ENCODE assay signal across 8 cellular contexts in genomic region chr15:101320501-101321052, GRCh38. TPM values are rescaled to one million over a fixed set of nuclear protein-coding genes. Genes with fewer than 3 reads are reported as not detected.
A peak's percentile ranks its signal among the peaks of the same experiment; 100 is the strongest.
DNase-seq lines count a peak whose midpoint lies in the region; ATAC-seq and TF ChIP-seq lines count a peak whose summit lies in the region.

No MANE protein-coding gene starts in this region.

- no peaks in the 10 kb centered on the region for H3K23me2 ChIP-seq in H9 (ENCODE audit: insufficient read length, low read depth, low read length, poor library complexity, severe bottlenecking)

- CTCF ChIA-PET in OCI-LY7 (lab: Charles Lee; ENCODE audit: unreplicated experiment): no interaction called here

- H3K9me2 ChIP-seq in OCI-LY7 (ENCODE audit: insufficient read depth, low read length): no peaks in the 10 kb centered on the region

- TF ChIP-seq CTCF in BE2C (IDR thresholded peaks at IDR 0.05; ENCODE audit: low read depth, low read length) (peak; percentile 29), H9 (conservative IDR thresholded peaks at IDR 0.05) (peak; percentile 79), adrenal gland (IDR thresholded peaks at IDR 0.05) (peak in 4 of 6 experiments; percentile 28 to 47 (median 40)), OCI-LY7 (conservative IDR thresholded peaks at IDR 0.05; ENCODE audit: low read length) (no peak), omental fat pad (IDR thresholded peaks at IDR 0.05) (no peak)

- H3K27ac Mint-ChIP-seq in H9 (no peak overlapping the region; a peak in 1 of 7 replicates), memory B cell (no peak overlapping the region)

- peaks cover 32% of the 10 kb centered on the region for H3K27me3 Mint-ChIP-seq in H9 (ENCODE audit: low read depth)
- H3K27me3 Mint-ChIP-seq in memory B cell: peaks cover 31% of the 10 kb centered on the region

- H3K4me3 ChIP-seq in BE2C (ENCODE audit: low read depth, low read length) (no peak overlapping the region), adrenal gland (peak overlapping the region in 1 of 4 donors; percentile 45), OCI-LY7 (ENCODE audit: low read depth, low read length, poor library complexity, severe bottlenecking) (no peak overlapping the region)

- H3K27me3 ChIP-seq in BE2C (no peaks in the 10 kb centered on the region), H9 (ENCODE audit: insufficient read depth, low read length) (no peaks in the 10 kb centered on the region), adrenal gland (no peaks in the 10 kb centered on the region)

- WGBS in H9 (ENCODE audit: extremely low coverage, insufficient read length, low lambda C conversion rate): no CpG with 5 or more reads among the region's 21 CpGs
- WGBS in adrenal gland, 4 donors: 47 to 72% (median 60%) methylated on average over 21 of the region's 21 CpGs

- H3K56ac ChIP-seq in H9 (ENCODE audit: insufficient read length, low read depth, low read length): no peak overlapping the region

- no peak overlapping the region for H2AK5ac ChIP-seq in H9 (ENCODE audit: insufficient read length, low read length)

- H3K23ac ChIP-seq in H9 (ENCODE audit: insufficient read length, low read depth, low read length): no peak overlapping the region

- H4K91ac ChIP-seq in H9 (ENCODE audit: insufficient read length, low read depth, low read length): no peak overlapping the region

- DNase-seq in BE2C (no peak), H9 (peak; percentile 78), T-helper 9 cell (peak; percentile 25), adrenal gland (peak in 6 of 7 donors; percentile 42 to 77 (median 58)), memory B cell (ENCODE audit: low spot score in 2 of 2) (no peak), OCI-LY7 (ENCODE audit: low spot score) (no peak), omental fat pad (ENCODE audit: low spot score) (no peak)
- peak; percentile 8 to 74 (median 54) for DNase-seq in stimulated activated naive CD4-positive, alpha-beta T cell (lab: John Stamatoyannopoulos, UW)

- H3K4me3 Mint-ChIP-seq in H9 (no peak overlapping the region), memory B cell (peak overlapping the region; percentile 46)

- H2AFZ ChIP-seq in H9 (ENCODE audit: low read length) (no peak overlapping the region), OCI-LY7 (ENCODE audit: low read length) (no peak overlapping the region)

- H3K4me2 ChIP-seq in H9 (ENCODE audit: insufficient read depth, insufficient read length, low read length) (no peak overlapping the region), OCI-LY7 (ENCODE audit: low read length) (no peak overlapping the region)

- no peak overlapping the region for H2BK12ac ChIP-seq in H9 (ENCODE audit: insufficient read length, low read depth, low read length)

- no peak overlapping the region for H3T11ph ChIP-seq in H9 (ENCODE audit: low read length)

- H3K27ac ChIP-seq in H9 (ENCODE audit: insufficient read length, low read depth, low read length) (no peak overlapping the region), adrenal gland (peak overlapping the region in 1 of 5 donors; percentile 56), OCI-LY7 (ENCODE audit: low read depth, low read length, poor library complexity, severe bottlenecking) (no peak overlapping the region)

- H3K18ac ChIP-seq in H9 (ENCODE audit: insufficient read length, low read depth, low read length): no peak overlapping the region

- H3K9ac ChIP-seq in H9 (ENCODE audit: extremely low read depth, insufficient read length, low read length): no peak overlapping the region

- no peaks in the 10 kb centered on the region for H3K79me2 ChIP-seq in H9 (ENCODE audit: insufficient read depth, low read length)
- H3K79me2 ChIP-seq in OCI-LY7 (ENCODE audit: insufficient read depth, low read depth, low read length): no peaks in the 10 kb centered on the region

- H3K4me1 ChIP-seq in BE2C (no peaks in the 10 kb centered on the region), H9 (ENCODE audit: insufficient read depth, low read length) (no peaks in the 10 kb centered on the region), adrenal gland (replicated peaks in 1 of 2) (no peaks in the 10 kb centered on the region), OCI-LY7 (ENCODE audit: insufficient read depth, low read length, poor library complexity, severe bottlenecking) (no peaks in the 10 kb centered on the region)

- no peak for TF ChIP-seq POLR2A in adrenal gland (IDR thresholded peaks at IDR 0.05)

- H3K4me1 Mint-ChIP-seq in H9 (peaks cover 4 to 8% of the 10 kb centered on the region in 2 experiments), memory B cell (peaks cover 7% of the 10 kb centered on the region)

- H2BK5ac ChIP-seq in H9 (ENCODE audit: insufficient read length, low read length): no peak overlapping the region

- POLR2A ChIA-PET in OCI-LY7 (lab: Charles Lee): interaction anchor here (0.6 kb wide), 1 partner anchor 448 kb away, joined by 3 read pairs; no protein-coding TSS in a partner anchor

- H3K36me3 ChIP-seq in BE2C (no peaks in the 10 kb centered on the region), adrenal gland (replicated peaks in 1 of 2) (no peaks in the 10 kb centered on the region), OCI-LY7 (ENCODE audit: insufficient read depth, low read length) (no peaks in the 10 kb centered on the region)

- H3K9me3 Mint-ChIP-seq in H9 (no peaks in the 10 kb centered on the region), memory B cell (no peaks in the 10 kb centered on the region)

- H2BK15ac ChIP-seq in H9 (ENCODE audit: low read depth, low read length): no peak overlapping the region

- H4K8ac ChIP-seq in H9 (replicated peaks; ENCODE audit: insufficient read length, low read depth, low read length): no peak overlapping the region

- H3K36me3 Mint-ChIP-seq in H9 (ENCODE audit: insufficient read depth in 1 of 3, low read depth in 3 of 3) (no peaks in the 10 kb centered on the region), memory B cell (no peaks in the 10 kb centered on the region)

- H3K9me3 ChIP-seq in BE2C (no peaks in the 10 kb centered on the region), H9 (ENCODE audit: control insufficient read depth, low read depth, low read length) (no peaks in the 10 kb centered on the region), adrenal gland (replicated peaks in 1 of 3) (no peaks in the 10 kb centered on the region), OCI-LY7 (ENCODE audit: low read length) (no peaks in the 10 kb centered on the region)

- BruUV-seq in OCI-LY7 (replicated peaks; lab: Mats Ljungman, UMichigan): no TSS peak

- intact Hi-C loops in adrenal gland (cut with DNase I): no loop called here
- intact Hi-C loops in OCI-LY7 (cut with micrococcal nuclease; ENCODE audit: unreplicated experiment): no loop called here

- no peaks in the 10 kb centered on the region for H4K20me1 ChIP-seq in H9 (ENCODE audit: control insufficient read depth, insufficient read depth, insufficient read length)
- H4K20me1 ChIP-seq in OCI-LY7 (ENCODE audit: insufficient read depth, low read length): no peaks in the 10 kb centered on the region

- H3K79me1 ChIP-seq in H9 (ENCODE audit: insufficient read depth, low read depth, low read length, poor library complexity, severe bottlenecking): no peaks in the 10 kb centered on the region

- peak; percentile 82 for ATAC-seq in memory B cell (ENCODE audit: low read depth)
- no peak for ATAC-seq in omental fat pad (ENCODE audit: low FRiP score)

- no peak overlapping the region for H2BK20ac ChIP-seq in H9 (ENCODE audit: low read depth, low read length, poor library complexity, severe bottlenecking)

- H2BK120ac ChIP-seq in H9 (ENCODE audit: low read depth, low read length, poor library complexity, severe bottlenecking): no peak overlapping the region

- H4K5ac ChIP-seq in H9 (ENCODE audit: insufficient read length, low read depth, low read length): no peak overlapping the region

- no peak overlapping the region for H3K4ac ChIP-seq in H9 (ENCODE audit: low read depth, low read length)

- H3K14ac ChIP-seq in H9 (ENCODE audit: insufficient read depth, low read length): no peak overlapping the region

RNA-seq across cellular contexts. Expression of gene SNRPA1, which starts 25.5 kb away (rescaled TPM):
- 255 TPM for polyA plus RNA-seq in BE2C (2012; ENCODE audit: insufficient read depth, insufficient read length, low read depth)
- 145 and 146 TPM in 2 replicates for total RNA-seq in H9 (2021)
- total RNA-seq in adrenal gland: 10 to 100 TPM; 16.0 to 58.6 (median 27.1) TPM
- 10 to 100 TPM; 29.3 to 65.0 (median 44.4) TPM for polyA plus RNA-seq in adrenal gland
- total RNA-seq in OCI-LY7 (2014; rRNA removed; shearing (Covaris generic)): 54.3 and 70.9 TPM in 2 replicates
- 176 and 180 TPM in 2 replicates for total RNA-seq in OCI-LY7 (2022)
- total RNA-seq in omental fat pad: 10 to 100 TPM; 25.6 to 47.7 (median 29.3) TPM

RNA-seq across cellular contexts. Expression of gene SELENOS, which starts 43.3 kb away (rescaled TPM):
- 83.3 TPM for polyA plus RNA-seq in BE2C (2012; ENCODE audit: insufficient read depth, insufficient read length, low read depth)
- total RNA-seq in H9 (2021) (57.7 and 65.1 TPM in 2 replicates), adrenal gland (100 to 1,000 TPM in 1 of 8 donors, 10 to 100 TPM in 7; 47.7 to 165 (median 81.6) TPM), OCI-LY7 (2022) (36.1 and 36.5 TPM in 2 replicates), omental fat pad (10 to 100 TPM; 61.0 to 99.4 (median 92.3) TPM)
- polyA plus RNA-seq in adrenal gland: 100 to 1,000 TPM in 1 of 3 donors, 10 to 100 TPM in 2; 47.9 to 205 (median 68.8) TPM
- total RNA-seq in OCI-LY7 (2014; rRNA removed; shearing (Covaris generic)): 29.1 and 31.1 TPM in 2 replicates

Comparison
In these comparisons a context has a peak if more than half of its experiments do, and no peak if none do; other contexts are left out.
1. DNase-seq: peak in H9 (single experiment), T-helper 9 cell (single experiment), adrenal gland (6 of 7) and stimulated activated naive CD4-positive, alpha-beta T cell (6 of 6); none in BE2C (single experiment), memory B cell (0 of 2), OCI-LY7 (single experiment) and omental fat pad (single experiment).
2. CTCF ChIP-seq: peak in BE2C (single experiment), H9 (single experiment) and adrenal gland (4 of 6); none in OCI-LY7 (single experiment) and omental fat pad (0 of 3).